1 cellular context compared by ENCODE assay signal in the genomic region with DNA sequence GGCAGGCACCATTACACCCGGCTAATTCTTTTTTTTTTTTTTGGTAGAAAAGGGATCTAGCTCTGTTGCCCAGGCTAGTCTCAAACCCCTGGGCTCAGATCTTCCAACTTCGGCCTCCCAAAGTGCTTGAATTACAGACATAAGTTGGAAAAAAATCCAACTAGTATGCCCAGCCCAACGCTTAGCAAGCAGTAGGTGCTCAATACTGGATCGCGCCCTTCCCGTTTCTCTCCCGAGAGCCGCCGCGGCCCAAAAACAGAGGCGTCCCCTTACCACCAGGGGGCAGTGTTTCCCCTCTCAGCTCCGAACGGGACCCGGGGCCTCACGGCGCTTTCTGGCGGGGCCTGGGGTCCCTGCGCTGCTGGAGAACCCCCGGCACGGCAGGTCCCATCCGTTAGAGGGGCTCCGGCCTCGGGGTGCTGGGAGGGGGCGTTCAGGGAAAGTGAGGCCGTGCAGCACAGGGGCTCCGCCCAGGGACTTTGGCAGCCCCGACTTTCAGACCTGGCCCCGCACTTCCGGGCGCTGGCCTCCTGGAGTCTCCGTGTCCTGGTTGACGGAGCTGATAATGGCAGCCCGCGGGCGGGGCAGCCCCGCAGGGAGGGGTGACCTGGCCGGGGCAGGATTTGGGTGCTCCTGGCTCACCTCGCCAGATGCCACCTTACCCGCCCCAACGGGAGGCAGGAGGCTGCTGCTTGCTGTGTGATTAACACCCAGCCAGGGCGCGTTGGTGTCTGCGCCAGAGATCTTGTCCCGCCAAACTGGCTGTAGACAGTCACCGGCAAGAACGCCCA.
A peak's percentile ranks its signal among the peaks of the same experiment; 100 is the strongest.
TF ChIP-seq lines count a peak whose summit lies in the region.

No MANE protein-coding gene starts in this region.

TF ChIP-seq in K562, 482 proteins besides CTCF, POLR2A, EP300 and RAD21 (continued from another document and continues in another):
- TF ChIP-seq E2F8 (IDR thresholded peaks at IDR 0.05; ENCODE audit: low read depth, partially characterized antibody) (peak; percentile 81), NR1H2 (CRISPR knock-in tag; IDR thresholded peaks at IDR 0.05) (0 out of 2 replicates have a peak, but pooled peaks have one; percentile 71), NONO (IDR thresholded peaks at IDR 0.05; ENCODE audit: low read depth in 2 of 2, low read length in 1 of 2) (no peak), E2F3 (CRISPR knock-in tag; IDR thresholded peaks at IDR 0.05) (no peak), ZSCAN32 (CRISPR knock-in tag; IDR thresholded peaks at IDR 0.05) (peak; percentile 47; the same call in 1 of the 2 replicates), ZNF282 (CRISPR knock-in tag; IDR thresholded peaks at IDR 0.05) (no peak; the same call in 1 of the 2 replicates), NFRKB (IDR thresholded peaks at IDR 0.05; ENCODE audit: low read depth) (0 out of 2 replicates have a peak, but pooled peaks have one; percentile 36), TCFL5 (CRISPR knock-in tag; conservative IDR thresholded peaks at IDR 0.05) (no peak), ZNF134 (CRISPR knock-in tag; conservative IDR thresholded peaks at IDR 0.05) (peak; percentile 49; the same call in 1 of the 2 replicates), JUN (IDR thresholded peaks at IDR 0.05; ENCODE audit: borderline replicate concordance, low read depth, low read length) (no peak), JUN (CRISPR knock-in tag; IDR thresholded peaks at IDR 0.05; ENCODE audit: borderline replicate concordance) (peak; percentile 61; the same call in 1 of the 2 replicates), MTA2 (IDR thresholded peaks at IDR 0.05; ENCODE audit: low read depth) (no peak), SPI1 (IDR thresholded peaks at IDR 0.05; ENCODE audit: borderline replicate concordance, low read depth, low read length) (peak; percentile 88), FOXK1 (CRISPR knock-in tag; IDR thresholded peaks at IDR 0.05; ENCODE audit: borderline replicate concordance) (no peak), POLR2AphosphoS5 (IDR thresholded peaks at IDR 0.05; ENCODE audit: control insufficient read depth, insufficient read depth, low read depth, low read length) (peak; percentile 68), BDP1 (IDR thresholded peaks at IDR 0.05; ENCODE audit: insufficient read depth, insufficient read length) (no peak), E2F6 (IDR thresholded peaks at IDR 0.05; ENCODE audit: borderline replicate concordance in 1 of 2, extremely low read depth in 1 of 2, insufficient read depth in 1 of 2, insufficient read length in 1 of 2, low read depth in 1 of 2, low read length in 1 of 2, poor library complexity in 1 of 2, severe bottlenecking in 1 of 2) (no peak), ETS2 (tag; IDR thresholded peaks at IDR 0.05; ENCODE audit: borderline replicate concordance, poor library complexity, severe bottlenecking) (no peak), ZFX (CRISPR knock-in tag; IDR thresholded peaks at IDR 0.05) (peak; percentile 98), C11orf30 (IDR thresholded peaks at IDR 0.05; ENCODE audit: low read depth) (no peak), MBD1 (CRISPR knock-in tag; IDR thresholded peaks at IDR 0.05) (no peak), CBX3 (IDR thresholded peaks at IDR 0.05; ENCODE audit: borderline replicate concordance in 1 of 2, low read length in 2 of 2) (peak in 1 of 2 experiments; percentile 12; a peak in 1 of 3 replicates), SREBF1 (IDR thresholded peaks at IDR 0.05; ENCODE audit: borderline replicate concordance, low read depth, low read length) (no peak), SIN3B (IDR thresholded peaks at IDR 0.05; ENCODE audit: low read depth) (no peak), NEUROD1 (IDR thresholded peaks at IDR 0.05; ENCODE audit: borderline replicate concordance, low read depth, low read length, partially characterized antibody) (peak; percentile 27), MAX (CRISPR knock-in tag; IDR thresholded peaks at IDR 0.05) (0 out of 2 replicates have a peak, but pooled peaks have one; percentile 29), NFIX (CRISPR knock-in tag; IDR thresholded peaks at IDR 0.05; ENCODE audit: low read depth) (no peak), TCF7L2 (IDR thresholded peaks at IDR 0.05; ENCODE audit: low read depth, low read length) (no peak), PRPF4 (IDR thresholded peaks at IDR 0.05; ENCODE audit: insufficient read depth, low read depth, low read length, poor library complexity, severe bottlenecking) (no peak), ZFP36 (IDR thresholded peaks at IDR 0.05; ENCODE audit: low read depth, low read length, partially characterized antibody) (peak; percentile 44), RBM14 (IDR thresholded peaks at IDR 0.05; ENCODE audit: borderline replicate concordance, insufficient read depth, low read depth, low read length) (0 out of 2 replicates have a peak, but pooled peaks have one; percentile 59), ASH1L (IDR thresholded peaks at IDR 0.05; ENCODE audit: borderline replicate concordance, low read depth, partially characterized antibody) (no peak), SP2 (IDR thresholded peaks at IDR 0.05; ENCODE audit: extremely low read depth, low read depth, low read length, poor library complexity, severe bottlenecking) (no peak), NFXL1 (CRISPR knock-in tag; IDR thresholded peaks at IDR 0.05) (no peak), SMAD3 (CRISPR knock-in tag; conservative IDR thresholded peaks at IDR 0.05) (0 out of 2 replicates have a peak, but pooled peaks have one; percentile 35), CBX2 (IDR thresholded peaks at IDR 0.05; ENCODE audit: insufficient read depth, low read length, poor library complexity, severe bottlenecking) (no peak)
- TF ChIP-seq, protein P1, sequence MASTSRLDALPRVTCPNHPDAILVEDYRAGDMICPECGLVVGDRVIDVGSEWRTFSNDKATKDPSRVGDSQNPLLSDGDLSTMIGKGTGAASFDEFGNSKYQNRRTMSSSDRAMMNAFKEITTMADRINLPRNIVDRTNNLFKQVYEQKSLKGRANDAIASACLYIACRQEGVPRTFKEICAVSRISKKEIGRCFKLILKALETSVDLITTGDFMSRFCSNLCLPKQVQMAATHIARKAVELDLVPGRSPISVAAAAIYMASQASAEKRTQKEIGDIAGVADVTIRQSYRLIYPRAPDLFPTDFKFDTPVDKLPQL (IDR thresholded peaks at IDR 0.05; ENCODE audit: extremely low read depth, insufficient read length) = no peak
- TF ChIP-seq, protein P2, sequence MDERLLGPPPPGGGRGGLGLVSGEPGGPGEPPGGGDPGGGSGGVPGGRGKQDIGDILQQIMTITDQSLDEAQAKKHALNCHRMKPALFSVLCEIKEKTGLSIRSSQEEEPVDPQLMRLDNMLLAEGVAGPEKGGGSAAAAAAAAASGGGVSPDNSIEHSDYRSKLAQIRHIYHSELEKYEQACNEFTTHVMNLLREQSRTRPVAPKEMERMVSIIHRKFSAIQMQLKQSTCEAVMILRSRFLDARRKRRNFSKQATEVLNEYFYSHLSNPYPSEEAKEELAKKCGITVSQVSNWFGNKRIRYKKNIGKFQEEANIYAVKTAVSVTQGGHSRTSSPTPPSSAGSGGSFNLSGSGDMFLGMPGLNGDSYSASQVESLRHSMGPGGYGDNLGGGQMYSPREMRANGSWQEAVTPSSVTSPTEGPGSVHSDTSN (CRISPR knock-in tag; IDR thresholded peaks at IDR 0.05; ENCODE audit: low read depth) = no peak
- TF ChIP-seq, protein P2 (tag; conservative IDR thresholded peaks at IDR 0.05; ENCODE audit: low read depth) = no peak
- TF ChIP-seq, protein P3, sequence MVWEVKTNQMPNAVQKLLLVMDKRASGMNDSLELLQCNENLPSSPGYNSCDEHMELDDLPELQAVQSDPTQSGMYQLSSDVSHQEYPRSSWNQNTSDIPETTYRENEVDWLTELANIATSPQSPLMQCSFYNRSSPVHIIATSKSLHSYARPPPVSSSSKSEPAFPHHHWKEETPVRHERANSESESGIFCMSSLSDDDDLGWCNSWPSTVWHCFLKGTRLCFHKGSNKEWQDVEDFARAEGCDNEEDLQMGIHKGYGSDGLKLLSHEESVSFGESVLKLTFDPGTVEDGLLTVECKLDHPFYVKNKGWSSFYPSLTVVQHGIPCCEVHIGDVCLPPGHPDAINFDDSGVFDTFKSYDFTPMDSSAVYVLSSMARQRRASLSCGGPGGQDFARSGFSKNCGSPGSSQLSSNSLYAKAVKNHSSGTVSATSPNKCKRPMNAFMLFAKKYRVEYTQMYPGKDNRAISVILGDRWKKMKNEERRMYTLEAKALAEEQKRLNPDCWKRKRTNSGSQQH (CRISPR knock-in tag; IDR thresholded peaks at IDR 0.05) = peak; percentile 87
